22 cellular contexts compared by ENCODE assay signal in the genomic region with DNA sequence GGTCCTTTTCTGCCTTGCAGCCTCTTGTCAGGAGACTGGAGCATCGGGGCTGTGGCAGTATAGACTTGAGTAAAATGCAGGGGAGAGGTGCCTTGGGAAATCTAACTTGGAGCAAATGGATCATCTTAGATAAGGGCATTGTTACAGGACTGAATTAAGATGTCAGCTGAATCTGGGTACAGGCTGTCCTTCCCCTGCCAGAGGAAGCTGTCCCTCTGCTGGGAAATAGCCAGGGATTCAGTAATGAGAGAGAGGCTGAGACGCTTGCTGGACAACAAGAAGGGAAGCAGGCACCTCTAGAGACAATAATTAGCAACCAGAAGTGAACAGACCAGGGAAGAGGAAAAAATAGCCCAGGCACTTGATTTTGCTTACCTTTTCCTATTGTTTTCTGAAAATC. TPM values are rescaled to one million over a fixed set of nuclear protein-coding genes. Genes with fewer than 3 reads are reported as not detected.
A peak's percentile ranks its signal among the peaks of the same experiment; 100 is the strongest.
DNase-seq lines count a peak whose midpoint lies in the region; ATAC-seq and TF ChIP-seq lines count a peak whose summit lies in the region.
"Had no signal": no experiment of that assay in that cellular context is flagged by ENCODE, and none has a peak within 500 bp of the region (broad histone marks: within the 10 kb centered on the region; RNA-seq: fewer than 3 reads in every experiment).

No MANE protein-coding gene starts in this region.

- H3K4me2 ChIP-seq in Karpas-422 (ENCODE audit: low read depth, low read length, poor library complexity, severe bottlenecking): peak overlapping the region; percentile 62

- H3K4me3 Mint-ChIP-seq in endothelial cell (ENCODE audit: unreplicated experiment): peak overlapping the region; percentile 0
- no peak overlapping the region for H3K4me3 Mint-ChIP-seq in Calu3 (ENCODE audit: low read depth, unreplicated experiment)
- H3K4me3 Mint-ChIP-seq: activated CD4-positive, alpha-beta T cell treated with anti-CD3 and anti-CD28 coated beads, Interleukin-2, amount 10 ng/mL, durations not matched to agents 7 days and 5 days; activated T-helper 17 cell treated with anti-CD3 and anti-CD28 coated beads, Interleukin-2, amount 50 U/mL, for 72 hours; effector memory CD8-positive, alpha-beta T cell; T-helper 2 cell treated with Interferon-gamma antibody and Interleukin-4, amounts not matched to agents 5 μg/mL and 100 μg/mL, for 36 hours had no signal

- peak overlapping the region; percentile 37; the same call in 1 of the 2 replicates for H3K4me3 ChIP-seq in Karpas-422 (ENCODE audit: low read length)
- no peak overlapping the region for H3K4me3 ChIP-seq in lower lobe of right lung
- no peak overlapping the region for H3K4me3 ChIP-seq in breast epithelium
- H3K4me3 ChIP-seq: prostate gland, suprapubic skin, vagina had no signal

- intact Hi-C loops in lower lobe of right lung (cut with DNase I) (no loop called here), breast epithelium (cut with DNase I; ENCODE audit: low total_unique reads) (no loop called here), Calu3 (cut with micrococcal nuclease; ENCODE audit: unreplicated experiment) (no loop called here)

- H3K9me2 ChIP-seq in Karpas-422 (replicated peaks; ENCODE audit: insufficient read depth, low read length): no peaks in the 10 kb centered on the region

- H3K27me3 Mint-ChIP-seq in endothelial cell (ENCODE audit: unreplicated experiment) (no peaks in the 10 kb centered on the region), Calu3 (ENCODE audit: unreplicated experiment) (no peaks in the 10 kb centered on the region)
- H3K27me3 Mint-ChIP-seq: activated CD4-positive, alpha-beta T cell treated with anti-CD3 and anti-CD28 coated beads, Interleukin-2, amount 10 ng/mL, durations not matched to agents 7 days and 5 days had no signal

- no peak for TF ChIP-seq POLR2A in breast epithelium (IDR thresholded peaks at IDR 0.05)

- H3K9ac ChIP-seq in Karpas-422 (ENCODE audit: low read length): peak overlapping the region; percentile 56

- H3K27ac Mint-ChIP-seq in endothelial cell (ENCODE audit: unreplicated experiment) (no peak overlapping the region), Calu3 (ENCODE audit: unreplicated experiment) (no peak overlapping the region)
- H3K27ac Mint-ChIP-seq: activated CD4-positive, alpha-beta T cell treated with anti-CD3 and anti-CD28 coated beads, Interleukin-2, amount 10 ng/mL, durations not matched to agents 7 days and 5 days; activated naive CD4-positive, alpha-beta T cell treated with anti-CD3 and anti-CD28 coated beads, Interleukin-2, amount 50 U/mL, for 72 hours; activated T-helper 17 cell treated with anti-CD3 and anti-CD28 coated beads, Interleukin-2, amount 50 U/mL, for 72 hours; effector memory CD8-positive, alpha-beta T cell; T-helper 2 cell treated with Interferon-gamma antibody and Interleukin-4, amounts not matched to agents 5 μg/mL and 100 μg/mL, for 36 hours had no signal

- H3K27me3 ChIP-seq in Karpas-422 (ENCODE audit: low read length): no peaks in the 10 kb centered on the region
- no peaks in the 10 kb centered on the region for H3K27me3 ChIP-seq in lower lobe of right lung (ENCODE audit: low read depth)
- no peaks in the 10 kb centered on the region for H3K27me3 ChIP-seq in breast epithelium
- H3K27me3 ChIP-seq: suprapubic skin, vagina had no signal

- H3K36me3 ChIP-seq in Karpas-422 (ENCODE audit: insufficient read depth, low read length) (no peaks in the 10 kb centered on the region), lower lobe of right lung (no peaks in the 10 kb centered on the region), breast epithelium (no peaks in the 10 kb centered on the region)
- H3K36me3 ChIP-seq: prostate gland, suprapubic skin, vagina, WERI-Rb-1 had no signal

- H3K4me1 ChIP-seq in Karpas-422 (ENCODE audit: low read length) (peaks cover 97% of the 10 kb centered on the region), lower lobe of right lung (no peaks in the 10 kb centered on the region), breast epithelium (no peaks in the 10 kb centered on the region)
- H3K4me1 ChIP-seq: prostate gland, vagina had no signal

- no TSS peak for BruUV-seq in Calu3 (replicated peaks; lab: Mats Ljungman, UMichigan)

- H3K36me3 Mint-ChIP-seq in endothelial cell (ENCODE audit: low read depth, unreplicated experiment) (no peaks in the 10 kb centered on the region), Calu3 (ENCODE audit: insufficient read depth, unreplicated experiment) (no peaks in the 10 kb centered on the region)
- H3K36me3 Mint-ChIP-seq: activated naive CD4-positive, alpha-beta T cell treated with anti-CD3 and anti-CD28 coated beads, Interleukin-2, amount 50 U/mL, for 72 hours had no signal

- ATAC-seq in lower lobe of right lung (peak in 1 of 2 donors; percentile 29), HG02588 (IDR thresholded peaks at IDR 0.05; ENCODE audit: unreplicated experiment) (no peak)
- ATAC-seq: activated naive CD4-positive, alpha-beta T cell treated with anti-CD3 and anti-CD28 coated beads, Interleukin-2, amount 50 U/mL, for 72 hours; activated T-helper 17 cell treated with anti-CD3 and anti-CD28 coated beads, Interleukin-2, amount 50 U/mL, for 72 hours; effector memory CD8-positive, alpha-beta T cell had no signal

- H3K4me1 Mint-ChIP-seq in endothelial cell (ENCODE audit: unreplicated experiment): peaks cover 22% of the 10 kb centered on the region
- peaks cover 18% of the 10 kb centered on the region for H3K4me1 Mint-ChIP-seq in Calu3 (ENCODE audit: low read depth, unreplicated experiment)
- H3K4me1 Mint-ChIP-seq: activated CD4-positive, alpha-beta T cell treated with anti-CD3 and anti-CD28 coated beads, Interleukin-2, amount 10 ng/mL, durations not matched to agents 7 days and 5 days; activated T-helper 17 cell treated with anti-CD3 and anti-CD28 coated beads, Interleukin-2, amount 50 U/mL, for 72 hours had no signal

- peak overlapping the region; percentile 88 for H3K27ac ChIP-seq in Karpas-422 (ENCODE audit: low read length)
- peak overlapping the region; percentile 46 for H3K27ac ChIP-seq in lower lobe of right lung
- peak overlapping the region in 1 of 2 donors; percentile 38 for H3K27ac ChIP-seq in breast epithelium
- H3K27ac ChIP-seq: prostate gland, suprapubic skin, vagina, WERI-Rb-1 had no signal

- CTCF ChIA-PET in Calu3 (lab: Charles Lee): no interaction called here

- H3K9me3 ChIP-seq in Karpas-422 (ENCODE audit: low read length): no peaks in the 10 kb centered on the region
- no peaks in the 10 kb centered on the region for H3K9me3 ChIP-seq in lower lobe of right lung
- H3K9me3 ChIP-seq in breast epithelium: no peaks in the 10 kb centered on the region
- H3K9me3 ChIP-seq: prostate gland, suprapubic skin, vagina had no signal

- DNase-seq in Ammon's horn (ENCODE audit: low spot score) (peak; percentile 35), Karpas-422 (no peak), endothelial cell (ENCODE audit: low spot score) (no peak), lower lobe of right lung (no peak), breast epithelium (ENCODE audit: low spot score in 2 of 2) (no peak), Calu3 (no peak), MV-4-11 (lab: John Stamatoyannopoulos, UW) (no peak)
- DNase-seq: activated CD4-positive, alpha-beta T cell treated with anti-CD3 and anti-CD28 coated beads, Interleukin-2, amount 10 ng/mL, durations not matched to agents 7 days and 5 days; aorta; effector memory CD8-positive, alpha-beta T cell; HCEC 1CT; NCI-H2029 treated with DMSO at 0.1 percent for 48 hours; NCI-H446 treated with DMSO at 0.1 percent for 48 hours; NK-92 treated with Interleukin-12 subunit alpha and Interleukin-12 subunit beta, amount 100 ng/mL, for 24 hours; WERI-Rb-1 had no signal

- H2AFZ ChIP-seq in Karpas-422 (ENCODE audit: low read length): peak overlapping the region; percentile 63

- H3K9me3 Mint-ChIP-seq in endothelial cell (ENCODE audit: unreplicated experiment): no peaks in the 10 kb centered on the region
- H3K9me3 Mint-ChIP-seq in Calu3 (ENCODE audit: low read depth, unreplicated experiment): no peaks in the 10 kb centered on the region
- H3K9me3 Mint-ChIP-seq: activated CD4-positive, alpha-beta T cell treated with anti-CD3 and anti-CD28 coated beads, Interleukin-2, amount 10 ng/mL, durations not matched to agents 7 days and 5 days; activated naive CD4-positive, alpha-beta T cell treated with anti-CD3 and anti-CD28 coated beads, Interleukin-2, amount 50 U/mL, for 72 hours; activated T-helper 17 cell treated with anti-CD3 and anti-CD28 coated beads, Interleukin-2, amount 50 U/mL, for 72 hours; effector memory CD8-positive, alpha-beta T cell; T-helper 2 cell treated with Interferon-gamma antibody and Interleukin-4, amounts not matched to agents 5 μg/mL and 100 μg/mL, for 36 hours had no signal

- no peaks in the 10 kb centered on the region for H3K79me2 ChIP-seq in Karpas-422 (ENCODE audit: low read length)

- no peak for TF ChIP-seq CTCF in endothelial cell (IDR thresholded peaks at IDR 0.05; ENCODE audit: unreplicated experiment)
- no peak for TF ChIP-seq CTCF in lower lobe of right lung (IDR thresholded peaks at IDR 0.05)
- no peak for TF ChIP-seq CTCF in breast epithelium (IDR thresholded peaks at IDR 0.05)
- no peak for TF ChIP-seq CTCF in Calu3 (IDR thresholded peaks at IDR 0.05; ENCODE audit: unreplicated experiment)

- no peaks in the 10 kb centered on the region for H4K20me1 ChIP-seq in Karpas-422 (ENCODE audit: insufficient read depth, low read depth, low read length)

RNA-seq across cellular contexts. Expression of gene RAPGEF5, which starts 20.7 kb away (rescaled TPM):
- total RNA-seq in Karpas-422 (2014; rRNA removed; shearing (Covaris generic); ENCODE audit: low replicate concordance): 80.1 and 81.6 TPM in 2 replicates
- total RNA-seq in endothelial cell (ENCODE audit: unreplicated experiment) (135 TPM), lower lobe of right lung (85.1 TPM), breast epithelium (10 to 100 TPM; 18.7 to 78.0 (median 41.9) TPM), Calu3 (2022) (108 and 128 TPM in 2 replicates)
